ENCODE assay signal across 19 cellular contexts in the genomic region with DNA sequence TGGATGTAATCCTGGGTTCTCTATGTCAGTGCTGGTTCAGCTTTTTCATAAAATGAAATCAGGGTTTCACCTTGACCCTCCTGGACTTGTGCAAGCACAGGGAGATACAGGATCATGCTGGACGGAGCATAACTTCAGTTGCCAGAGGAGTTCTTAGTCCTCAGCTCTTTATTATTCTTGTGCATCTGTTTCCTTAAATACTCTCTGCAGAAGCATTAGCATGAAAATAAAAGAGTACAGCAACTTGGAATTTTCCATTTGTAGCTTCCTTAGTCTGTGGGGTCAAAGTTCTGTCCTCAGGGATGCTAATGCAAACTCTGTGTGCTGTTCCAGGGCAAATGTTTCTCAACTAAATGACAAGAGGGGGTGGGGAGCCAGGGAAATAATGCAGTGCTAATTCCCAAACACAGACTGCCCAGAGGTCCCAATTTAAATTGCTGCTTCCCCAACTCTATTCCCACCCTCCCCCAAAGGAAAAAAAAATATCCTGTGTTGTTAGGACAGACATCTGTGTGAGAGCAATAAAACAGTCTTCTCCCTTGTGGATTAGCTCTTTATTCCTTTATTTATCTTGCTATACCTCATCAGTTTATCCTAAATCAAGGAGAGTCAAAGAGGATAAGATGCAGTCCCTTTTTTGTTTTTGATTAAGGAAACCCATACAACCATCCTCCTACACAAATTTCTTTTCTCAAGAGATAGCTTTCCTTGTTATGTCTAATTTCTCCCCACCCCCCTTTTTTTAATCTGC.
DNase-seq lines count a peak whose midpoint lies in the region; ATAC-seq, FAIRE-seq and TF ChIP-seq lines count a peak whose summit lies in the region.
"Had no signal": no experiment of that assay in that cellular context is flagged by ENCODE, and none has a peak within 500 bp of the region (broad histone marks: within the 10 kb centered on the region; RNA-seq: fewer than 3 reads in every experiment).

No MANE protein-coding gene starts in this region.

- no peaks in the 10 kb centered on the region for H3K36me3 ChIP-seq in neural progenitor cell
- H3K36me3 ChIP-seq: upper lobe of left lung had no signal

- H3K9me3 ChIP-seq in A549: no peaks in the 10 kb centered on the region
- no peaks in the 10 kb centered on the region for H3K9me3 ChIP-seq in neural progenitor cell (ENCODE audit: low read depth)
- H3K9me3 ChIP-seq: upper lobe of left lung had no signal

- H3K4me3 ChIP-seq in A549 (no peak overlapping the region), neural progenitor cell (no peak overlapping the region)
- H3K4me3 ChIP-seq: PC-9, smooth muscle cell, upper lobe of left lung had no signal

- H3K27me3 ChIP-seq in neural progenitor cell: no peaks in the 10 kb centered on the region
- H3K27me3 ChIP-seq: upper lobe of left lung had no signal

- no peak for TF ChIP-seq RAD21 in A549 (conservative IDR thresholded peaks at IDR 0.05 in 1 of 2, IDR thresholded peaks at IDR 0.05 in 1 of 2)

- no peaks in the 10 kb centered on the region for H3K79me2 ChIP-seq in neural progenitor cell (ENCODE audit: low read depth)

- TF ChIP-seq CTCF in A549 (IDR thresholded peaks at IDR 0.05): no peak
- TF ChIP-seq CTCF in WTC11 (IDR thresholded peaks at IDR 0.05): no peak
- no peak for TF ChIP-seq CTCF in neural progenitor cell (IDR thresholded peaks at IDR 0.05)

- no peak overlapping the region for H2AFZ ChIP-seq in neural progenitor cell (replicated peaks)
- H2AFZ ChIP-seq: PC-9 had no signal

- H3K36me3 Mint-ChIP-seq in WTC11: peaks cover 4% of the 10 kb centered on the region
- peaks cover 3% of the 10 kb centered on the region for H3K36me3 Mint-ChIP-seq in neural progenitor cell

- no peak for TF ChIP-seq POLR2A in A549 (IDR thresholded peaks at IDR 0.05; ENCODE audit: low read length)

- H3K27ac ChIP-seq in A549 (peak overlapping the region; percentile 68 to 74), neural progenitor cell (no peak overlapping the region)
- H3K27ac ChIP-seq: epithelial cell of prostate, PC-9, upper lobe of left lung had no signal

- H3K4me3 Mint-ChIP-seq in WTC11: peak overlapping the region; percentile 31
- no peak overlapping the region for H3K4me3 Mint-ChIP-seq in neural progenitor cell
- H3K4me3 Mint-ChIP-seq: T-helper 1 cell treated with Interleukin-12 subunit alpha and Interleukin-12 subunit beta and Interleukin-4 antibody, amounts not matched to agents 30 μg/mL and 1 μg/mL, for 36 hours had no signal

- peaks cover 39% of the 10 kb centered on the region for H3K4me1 Mint-ChIP-seq in WTC11
- peaks cover 43% of the 10 kb centered on the region for H3K4me1 Mint-ChIP-seq in neural progenitor cell

- no peaks in the 10 kb centered on the region for H4K20me1 ChIP-seq in neural progenitor cell (ENCODE audit: low read depth)

- CTCF ChIA-PET in A549 (lab: Yijun Ruan, JAX) (no interaction called here), WTC11 (lab: Charles Lee) (no interaction called here)

- H3K4me2 ChIP-seq in A549: peak overlapping the region; percentile 73
- peak overlapping the region; percentile 1 for H3K4me2 ChIP-seq in neural progenitor cell
- H3K4me2 ChIP-seq: PC-9, smooth muscle cell had no signal

- H3K27ac Mint-ChIP-seq in WTC11 (peak overlapping the region; percentile 93), neural progenitor cell (peak overlapping the region; percentile 78)
- H3K27ac Mint-ChIP-seq: T-helper 1 cell treated with Interleukin-12 subunit alpha and Interleukin-12 subunit beta and Interleukin-4 antibody, amounts not matched to agents 30 μg/mL and 1 μg/mL, for 36 hours had no signal

- peaks cover 5% of the 10 kb centered on the region for H3F3A ChIP-seq in neural progenitor cell (ENCODE audit: low read depth)

- ATAC-seq in A549: peak; percentile 33 to 43; a peak in 2 of 6 replicates
- ATAC-seq in WTC11: peak; percentile 59
- no peak for ATAC-seq in GM21619 (IDR thresholded peaks at IDR 0.05; ENCODE audit: unreplicated experiment)
- ATAC-seq in GM21423 (IDR thresholded peaks at IDR 0.05; ENCODE audit: unreplicated experiment): no peak
- ATAC-seq: HCT116 had no signal

- no peak for FAIRE-seq in A549 (lab: Jason Lieb, UNC)
- FAIRE-seq: D721Med, GM19239 had no signal

- no peaks in the 10 kb centered on the region for H3K27me3 Mint-ChIP-seq in WTC11 (ENCODE audit: low read depth)
- peaks cover 4% of the 10 kb centered on the region for H3K27me3 Mint-ChIP-seq in neural progenitor cell (ENCODE audit: insufficient read depth, low read depth)

- 62% methylated on average over 1 of the region's 1 CpG for WGBS in A549 (ENCODE audit: missing lambda C conversion rate)

- POLR2A ChIA-PET in A549 (lab: Yijun Ruan, JAX): no interaction called here
- POLR2A ChIA-PET in WTC11 (lab: Charles Lee): no interaction called here

- peak in 1 of 2 experiments; percentile 16 for DNase-seq in A549 (ENCODE audit: low read depth in 1 of 2, low spot score in 1 of 2)
- DNase-seq in WTC11 (ENCODE audit: low spot score): no peak
- DNase-seq in globus pallidus (ENCODE audit: low spot score): peak; percentile 17
- DNase-seq in neural progenitor cell (ENCODE audit: low spot score): no peak
- no peak for DNase-seq in activated naive CD4-positive, alpha-beta T cell (lab: John Stamatoyannopoulos, UW)
- no peak for DNase-seq in central memory CD4-positive, alpha-beta T cell
- DNase-seq: activated CD4-positive, alpha-beta T cell treated with anti-CD3 and anti-CD28 coated beads for 4 hours; NCI-H1048; NCI-H345; PC-9; upper lobe of left lung had no signal

- no peak overlapping the region for H3K9ac ChIP-seq in neural progenitor cell

- H3K4me1 ChIP-seq in A549 (peaks cover 25% of the 10 kb centered on the region), neural progenitor cell (peaks cover 12% of the 10 kb centered on the region)

- H3K9me3 Mint-ChIP-seq in WTC11 (peaks cover 19% of the 10 kb centered on the region), neural progenitor cell (peaks cover 5% of the 10 kb centered on the region)
- H3K9me3 Mint-ChIP-seq: T-helper 1 cell treated with Interleukin-12 subunit alpha and Interleukin-12 subunit beta and Interleukin-4 antibody, amounts not matched to agents 30 μg/mL and 1 μg/mL, for 36 hours had no signal

- no peak for TF ChIP-seq EP300 in A549 (IDR thresholded peaks at IDR 0.05)

TF ChIP-seq in A549, 52 proteins besides CTCF, POLR2A, EP300 and RAD21:
- TF ChIP-seq CBX2 (IDR thresholded peaks at IDR 0.05; ENCODE audit: borderline replicate concordance, low read depth): no peak
- TF ChIP-seq, protein P1, sequence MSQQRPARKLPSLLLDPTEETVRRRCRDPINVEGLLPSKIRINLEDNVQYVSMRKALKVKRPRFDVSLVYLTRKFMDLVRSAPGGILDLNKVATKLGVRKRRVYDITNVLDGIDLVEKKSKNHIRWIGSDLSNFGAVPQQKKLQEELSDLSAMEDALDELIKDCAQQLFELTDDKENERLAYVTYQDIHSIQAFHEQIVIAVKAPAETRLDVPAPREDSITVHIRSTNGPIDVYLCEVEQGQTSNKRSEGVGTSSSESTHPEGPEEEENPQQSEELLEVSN (IDR thresholded peaks at IDR 0.05; ENCODE audit: borderline replicate concordance, low read depth): no peak
- no peak for TF ChIP-seq BHLHE40 (IDR thresholded peaks at IDR 0.05; ENCODE audit: low read depth, low read length)
- TF ChIP-seq CHD4 (IDR thresholded peaks at IDR 0.05; ENCODE audit: borderline replicate concordance): no peak

TF ChIP-seq in WTC11, 78 proteins besides CTCF, POLR2A, EP300 and RAD21:
- TF ChIP-seq MXD4 (CRISPR knock-in tag; IDR thresholded peaks at IDR 0.05; ENCODE audit: borderline replicate concordance) (no peak), FOXP1 (CRISPR knock-in tag; IDR thresholded peaks at IDR 0.05; ENCODE audit: borderline replicate concordance) (no peak), ETV6 (CRISPR knock-in tag; IDR thresholded peaks at IDR 0.05) (no peak), ZNF317 (CRISPR knock-in tag; IDR thresholded peaks at IDR 0.05; ENCODE audit: borderline replicate concordance, low read depth) (no peak), JAZF1 (CRISPR knock-in tag; IDR thresholded peaks at IDR 0.05) (no peak), MYBL2 (CRISPR knock-in tag; IDR thresholded peaks at IDR 0.05) (no peak), ATF1 (CRISPR knock-in tag; IDR thresholded peaks at IDR 0.05) (no peak)
- TF ChIP-seq, protein P2, sequence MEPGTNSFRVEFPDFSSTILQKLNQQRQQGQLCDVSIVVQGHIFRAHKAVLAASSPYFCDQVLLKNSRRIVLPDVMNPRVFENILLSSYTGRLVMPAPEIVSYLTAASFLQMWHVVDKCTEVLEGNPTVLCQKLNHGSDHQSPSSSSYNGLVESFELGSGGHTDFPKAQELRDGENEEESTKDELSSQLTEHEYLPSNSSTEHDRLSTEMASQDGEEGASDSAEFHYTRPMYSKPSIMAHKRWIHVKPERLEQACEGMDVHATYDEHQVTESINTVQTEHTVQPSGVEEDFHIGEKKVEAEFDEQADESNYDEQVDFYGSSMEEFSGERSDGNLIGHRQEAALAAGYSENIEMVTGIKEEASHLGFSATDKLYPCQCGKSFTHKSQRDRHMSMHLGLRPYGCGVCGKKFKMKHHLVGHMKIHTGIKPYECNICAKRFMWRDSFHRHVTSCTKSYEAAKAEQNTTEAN (CRISPR knock-in tag; IDR thresholded peaks at IDR 0.05): no peak
- TF ChIP-seq, protein P3, sequence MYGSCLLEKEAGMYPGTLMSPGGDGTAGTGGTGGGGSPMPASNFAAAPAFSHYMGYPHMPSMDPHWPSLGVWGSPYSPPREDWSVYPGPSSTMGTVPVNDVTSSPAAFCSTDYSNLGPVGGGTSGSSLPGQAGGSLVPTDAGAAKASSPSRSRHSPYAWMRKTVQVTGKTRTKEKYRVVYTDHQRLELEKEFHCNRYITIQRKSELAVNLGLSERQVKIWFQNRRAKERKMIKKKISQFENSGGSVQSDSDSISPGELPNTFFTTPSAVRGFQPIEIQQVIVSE (CRISPR knock-in tag; IDR thresholded peaks at IDR 0.05; ENCODE audit: borderline replicate concordance): no peak

Comparison
In these comparisons a context has a peak if more than half of its experiments do, and no peak if none do; other contexts are left out.
1. ATAC-seq: peak in A549 (2 of 2) and WTC11 (single experiment); none in GM21619 (single experiment) and GM21423 (single experiment).